8 cellular contexts compared by ENCODE assay signal in genomic region chr20:25294459-25295385, GRCh38. TPM values are rescaled to one million over a fixed set of nuclear protein-coding genes. Genes with fewer than 3 reads are reported as not detected.
DNase-seq lines count a peak whose midpoint lies in the region; ATAC-seq and TF ChIP-seq lines count a peak whose summit lies in the region.

No MANE protein-coding gene starts in this region.

- intact Hi-C loops in Panc1 (cut with micrococcal nuclease; ENCODE audit: unreplicated experiment): loop anchor here (10.0 kb wide), 1 partner anchor 300 kb away; the partner anchor contains the start of gene APMAP
- intact Hi-C loops in ovary (cut with DNase I): loop anchor here (5.0 to 10.0 kb wide), 5 partner anchors 98 to 300 kb away; partner anchors contain the start of genes ABHD12 (in 3 of the 4) and APMAP (in 1 of the 4)
- intact Hi-C loops in transverse colon (cut with DNase I; ENCODE audit: low total_unique reads): loop anchor here (5.0 kb wide), 1 partner anchor 232 kb away; no protein-coding TSS in a partner anchor

- DNase-seq in DMS 273 treated with DMSO at 0.1 percent for 48 hours (lab: John Stamatoyannopoulos, UW) (peak; percentile 3), Panc1 (ENCODE audit: low read depth, low spot score) (no peak), foreskin keratinocyte (no peak), ovary (peak; percentile 50 to 70 (median 62)), transverse colon (peak; percentile 52)
- peak; percentile 15 to 40 for DNase-seq in activated T-helper 1 cell treated with anti-CD3 and anti-CD28 coated beads, Interleukin-2, amount 50 U/mL, for 16 hours (ENCODE audit: low read depth in 1 of 2, low spot score in 1 of 2)

- no TSS peak for BruUV-seq in Panc1 (replicated peaks; lab: Mats Ljungman, UMichigan)

- peak; percentile 94 for TF ChIP-seq CTCF in Panc1 (IDR thresholded peaks at IDR 0.05)
- TF ChIP-seq CTCF in foreskin keratinocyte (conservative IDR thresholded peaks at IDR 0.05): peak; percentile 70
- TF ChIP-seq CTCF in ovary (IDR thresholded peaks at IDR 0.05): peak; percentile 28 to 72 (median 63)
- peak; percentile 53 to 68 (median 63) for TF ChIP-seq CTCF in transverse colon (IDR thresholded peaks at IDR 0.05)

- H3K9me3 ChIP-seq in Panc1 (ENCODE audit: control insufficient read depth, insufficient read depth, low read depth, low read length) (no peaks in the 10 kb centered on the region), ovary (no peaks in the 10 kb centered on the region), transverse colon (no peaks in the 10 kb centered on the region)

- CTCF ChIA-PET in Panc1 (lab: Charles Lee): interaction anchor here (0.6 to 1.8 kb wide), 2 partner anchors 72 to 104 kb away, joined by 3 to 9 read pairs; no protein-coding TSS in a partner anchor

- H3K27ac ChIP-seq in Panc1 (ENCODE audit: low read length) (peak overlapping the region; percentile 70), foreskin keratinocyte (no peak overlapping the region), ovary (no peak overlapping the region), transverse colon (peak overlapping the region; percentile 30 to 68 (median 65))

- 48 to 58% (median 48%) methylated on average over 21 to 22 of the region's 22 CpGs for WGBS in ovary, 3 donors
- WGBS in transverse colon (ENCODE audit: low coverage in 1 of 2), 2 donors: 54 to 75% methylated on average over 4 to 22 of the region's 22 CpGs

- TF ChIP-seq POLR2A in ovary (IDR thresholded peaks at IDR 0.05) (no peak), transverse colon (IDR thresholded peaks at IDR 0.05) (no peak)

- H3K4me1 ChIP-seq in Panc1 (ENCODE audit: control insufficient read depth, insufficient read depth, low read length): peaks cover 52% of the 10 kb centered on the region
- H3K4me1 ChIP-seq in foreskin keratinocyte: no peaks in the 10 kb centered on the region
- no peaks in the 10 kb centered on the region for H3K4me1 ChIP-seq in ovary (ENCODE audit: insufficient read depth)
- peaks cover 9 to 26% (median 22%) of the 10 kb centered on the region in 4 donors for H3K4me1 ChIP-seq in transverse colon

- in situ Hi-C loops in Panc1 (cut with HindIII; ENCODE audit: low pct_unique_long_range_greater_than_20kb, low sequenced_read_pairs): no loop called here
- in situ Hi-C loops in transverse colon (cut with MboI; ENCODE audit: low pct_ligation_motif_present in 1 of 4, low pct_unique_long_range_greater_than_20kb in 1 of 4, low sequenced_read_pairs in 3 of 4): loop anchor here in 2 of 4 donors (10.0 to 25.0 kb wide), 2 partner anchors 90 to 107 kb away; partner anchors contain the start of gene ENTPD6 (in 1 of the 2)

- POLR2A ChIA-PET in Panc1 (lab: Charles Lee): interaction anchor here (0.5 to 0.6 kb wide), 2 partner anchors 32 to 143 kb away, joined by 5 to 10 read pairs; no protein-coding TSS in a partner anchor

- no peak overlapping the region for H3K4me3 ChIP-seq in Panc1 (ENCODE audit: low read depth in 2 of 2, low read length in 2 of 2)
- no peak overlapping the region for H3K4me3 ChIP-seq in ovary
- H3K4me3 ChIP-seq in transverse colon: no peak overlapping the region

- no peak for TF ChIP-seq EP300 in ovary (IDR thresholded peaks at IDR 0.05)
- no peak for TF ChIP-seq EP300 in transverse colon (IDR thresholded peaks at IDR 0.05; ENCODE audit: low read depth)

- peaks cover 8% of the 10 kb centered on the region; the same call in 1 of the 2 replicates for H3K36me3 ChIP-seq in Panc1 (ENCODE audit: control insufficient read depth, insufficient read depth, low read length)
- no peaks in the 10 kb centered on the region for H3K36me3 ChIP-seq in ovary
- H3K36me3 ChIP-seq in transverse colon: peaks cover 0 to 18% (median 11%) of the 10 kb centered on the region in 4 donors

- H3K27me3 ChIP-seq in Panc1 (ENCODE audit: control insufficient read depth, insufficient read depth, low read length): no peaks in the 10 kb centered on the region
- no peaks in the 10 kb centered on the region for H3K27me3 ChIP-seq in foreskin keratinocyte
- H3K27me3 ChIP-seq in ovary: no peaks in the 10 kb centered on the region
- no peaks in the 10 kb centered on the region for H3K27me3 ChIP-seq in transverse colon

- peak; percentile 55 for ATAC-seq in HG02981 (IDR thresholded peaks at IDR 0.05; ENCODE audit: unreplicated experiment)
- peak; percentile 53 for ATAC-seq in Panc1
- ATAC-seq in foreskin keratinocyte: peak; percentile 49
- ATAC-seq in GM18867 (IDR thresholded peaks at IDR 0.05; ENCODE audit: unreplicated experiment): no peak

RNA-seq across cellular contexts. Expression of gene PYGB, which starts 46.8 kb away (rescaled TPM):
- total RNA-seq in Panc1 (2021; ENCODE audit: unreplicated experiment) (220 TPM), foreskin keratinocyte (311 and 439 TPM in 2 replicates), ovary (10 to 100 TPM; 24.2 to 54.2 (median 52.2) TPM), transverse colon (100 to 1,000 TPM; 195 to 554 (median 359) TPM)
- 308 TPM for polyA plus RNA-seq in Panc1 (2012; ENCODE audit: insufficient read length)
- polyA plus RNA-seq in foreskin keratinocyte (196 and 255 TPM in 2 replicates), ovary (10 to 100 TPM; 23.1 to 27.3 TPM)

Comparison
In these comparisons a context has a peak if more than half of its experiments do, and no peak if none do; other contexts are left out.
1. DNase-seq: peak in DMS 273 treated with DMSO at 0.1 percent for 48 hours (single experiment), activated T-helper 1 cell treated with anti-CD3 and anti-CD28 coated beads, Interleukin-2, amount 50 U/mL, for 16 hours (2 of 2), ovary (5 of 5) and transverse colon (single experiment); none in Panc1 (single experiment) and foreskin keratinocyte (0 of 2).
2. H3K27ac ChIP-seq: peak in Panc1 (single experiment) and transverse colon (4 of 4); none in foreskin keratinocyte (single experiment) and ovary (0 of 2).
3. Peak in every context shown above with its lines, with median percentiles within 50 percentile points of each other: CTCF ChIP-seq.